In genomic region chr12:114722176-114722575, GRCh38 we compare ENCODE assay signal across 1 cellular context. TPM values are rescaled to one million over a fixed set of nuclear protein-coding genes. Genes with fewer than 3 reads are reported as not detected.
"Had no signal": no experiment of that assay in that cellular context is flagged by ENCODE, and none has a peak within 500 bp of the region (broad histone marks: within the 10 kb centered on the region; RNA-seq: fewer than 3 reads in every experiment).

No MANE protein-coding gene starts in this region.

RNA-seq across cellular contexts. Expression of gene TBX3, which starts 38.2 kb away (rescaled TPM):
- polyA plus RNA-seq: IgD-negative memory B cell had no signal
